8 cellular contexts compared by ENCODE assay signal in the genomic region with DNA sequence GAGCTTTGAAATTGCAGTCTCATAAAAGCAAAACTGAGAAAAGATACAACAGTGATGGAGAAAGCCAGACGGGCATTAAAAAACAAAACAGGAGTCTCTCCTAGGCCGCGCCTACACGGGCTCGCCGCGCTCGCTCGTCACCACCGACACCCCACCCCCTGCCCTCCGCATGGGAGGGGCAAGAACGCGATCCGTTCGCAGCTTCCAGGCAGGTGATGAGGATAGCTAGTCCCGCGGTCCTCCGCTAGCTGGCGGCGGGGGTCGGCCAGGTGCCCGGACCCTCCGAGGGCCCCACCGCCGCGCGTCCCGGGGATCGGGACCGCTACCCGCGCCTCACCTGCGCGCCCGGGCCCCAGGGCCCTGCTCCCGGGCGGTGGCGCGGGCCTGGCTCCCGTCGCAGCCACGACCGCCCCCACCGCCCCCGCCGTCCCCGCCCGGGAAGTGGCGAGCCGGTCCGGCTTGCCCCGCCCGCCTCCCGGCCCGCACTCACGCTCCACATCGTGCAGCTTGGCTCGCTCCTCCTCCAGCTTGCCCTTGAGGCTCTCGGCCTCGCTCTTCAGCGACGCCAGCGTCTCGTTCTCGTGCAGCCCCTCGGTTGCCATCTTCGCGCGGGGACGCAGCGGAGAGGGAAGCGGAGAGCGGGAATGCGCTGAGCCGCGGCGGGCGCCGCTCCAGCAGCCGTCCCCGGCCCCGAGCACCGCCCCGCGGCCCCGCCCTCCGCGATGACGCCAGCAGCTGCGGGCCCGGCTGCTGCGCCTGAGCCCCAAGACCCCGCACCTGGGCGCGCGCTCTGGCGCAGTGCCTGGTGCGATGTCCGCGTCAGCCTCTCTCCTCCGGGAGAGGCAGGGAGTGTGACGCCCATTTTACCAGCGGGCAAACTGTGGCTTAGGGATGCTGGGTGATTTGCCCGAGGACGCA. TPM values are rescaled to one million over a fixed set of nuclear protein-coding genes. Genes with fewer than 3 reads are reported as not detected.
A peak's percentile ranks its signal among the peaks of the same experiment; 100 is the strongest.
DNase-seq lines count a peak whose midpoint lies in the region; ATAC-seq and TF ChIP-seq lines count a peak whose summit lies in the region.

No MANE protein-coding gene starts in this region.

- DNase-seq in AG08395 (ENCODE audit: low spot score) (peak; percentile 89), NCI-H2171 treated with DMSO at 0.1 percent for 48 hours (lab: John Stamatoyannopoulos, UW) (peak; percentile 89), activated B cell treated with CpG ODN at 0.5 μM for 24 hours (peak; percentile 95), caudate nucleus (lab: John Stamatoyannopoulos, UW) (peak in 57 of 61 donors; percentile 6 to 94 (median 64)), iris pigment epithelial cell (ENCODE audit: low read depth) (peak; percentile 85)
- DNase-seq in stimulated activated CD4-positive, alpha-beta T cell treated with anti-CD3 and anti-CD28 coated beads, Interleukin-12 subunit alpha, Interleukin-12 subunit beta, amount 100 ng/mL, for 4 hours = peak; percentile 81

- H3K4me3 Mint-ChIP-seq in activated B cell treated with CpG ODN at 0.5 μM for 24 hours = peak overlapping the region; percentile 98

- peak overlapping the region; percentile 86 for H3K27ac ChIP-seq in caudate nucleus (ENCODE audit: low read depth, low read length)

- POLR2A ChIA-PET in activated B cell treated with CpG ODN at 0.5 μM for 24 hours (lab: Charles Lee) = interaction anchor here (0.6 to 6.1 kb wide), 31 partner anchors 9 to 504 kb away, joined by 3 to 198 read pairs (median 3); a partner anchor contains a TSS

- TF ChIP-seq CTCF in activated B cell treated with CpG ODN at 0.5 μM for 24 hours (IDR thresholded peaks at IDR 0.05) = no peak

- H3K4me1 Mint-ChIP-seq in activated B cell treated with CpG ODN at 0.5 μM for 24 hours = peaks cover 58% of the 10 kb centered on the region

- H3K27ac Mint-ChIP-seq in activated B cell treated with CpG ODN at 0.5 μM for 24 hours = peak overlapping the region; percentile 99

- H3K9me3 Mint-ChIP-seq in activated B cell treated with CpG ODN at 0.5 μM for 24 hours = no peaks in the 10 kb centered on the region

- H3K36me3 Mint-ChIP-seq in activated B cell treated with CpG ODN at 0.5 μM for 24 hours (ENCODE audit: low read depth) = peaks cover 12% of the 10 kb centered on the region

- no peaks in the 10 kb centered on the region for H3K27me3 Mint-ChIP-seq in activated B cell treated with CpG ODN at 0.5 μM for 24 hours

- CTCF ChIA-PET in activated B cell treated with CpG ODN at 0.5 μM for 24 hours (lab: Charles Lee) = interaction anchor here (0.9 to 2.7 kb wide), 7 partner anchors 14 to 77 kb away, joined by 4 to 12 read pairs (median 5); no protein-coding TSS in a partner anchor

- intact Hi-C loops in activated B cell treated with CpG ODN at 0.5 μM for 24 hours (cut with micrococcal nuclease) = loop anchor here (1.0 to 5.0 kb wide), 9 partner anchors 15 to 499 kb away; a partner anchor contains a TSS

- peak; percentile 82 for ATAC-seq in GM18867 (IDR thresholded peaks at IDR 0.05; ENCODE audit: unreplicated experiment)
- ATAC-seq in HG03095 (IDR thresholded peaks at IDR 0.05; ENCODE audit: unreplicated experiment) = peak; percentile 78
- peak; percentile 80 for ATAC-seq in activated B cell treated with CpG ODN at 0.5 μM for 24 hours (ENCODE audit: low read depth)

RNA-seq across cellular contexts. Expression of a gene that starts 11.7 kb away (rescaled TPM):
- total RNA-seq in activated B cell treated with CpG ODN at 0.5 μM for 24 hours = 57.4 and 64.2 TPM in 2 replicates

Comparison
In these comparisons a context has a peak if more than half of its experiments do, and no peak if none do; other contexts are left out.
1. Peak in every context shown above with its lines: DNase-seq, ATAC-seq and H3K27ac ChIP-seq.